21 cellular contexts compared by ENCODE assay signal in genomic region chr12:121737421-121737820, GRCh38.
"Had no signal": no experiment of that assay in that cellular context is flagged by ENCODE, and none has a peak within 500 bp of the region (broad histone marks: within the 10 kb centered on the region; RNA-seq: fewer than 3 reads in every experiment).

No MANE protein-coding gene starts in this region.

- H3K27ac ChIP-seq: colonic mucosa, dorsolateral prefrontal cortex, esophagus muscularis mucosa, foreskin keratinocyte, heart right ventricle, left lung, lower lobe of right lung had no signal

- H3K27me3 ChIP-seq: colonic mucosa, dorsolateral prefrontal cortex, esophagus muscularis mucosa, foreskin keratinocyte, heart right ventricle, left lung had no signal

- H3K36me3 Mint-ChIP-seq: mesothelial cell of epicardium, naive B cell had no signal

- H3K27me3 Mint-ChIP-seq: naive B cell; naive thymus-derived CD8-positive, alpha-beta T cell had no signal

- H3K9me3 Mint-ChIP-seq: mesothelial cell of epicardium; naive B cell; naive thymus-derived CD8-positive, alpha-beta T cell had no signal

- ATAC-seq: foreskin keratinocyte; heart right ventricle; left cardiac atrium; left lung; left ventricle myocardium superior; lower lobe of right lung; mucosa of descending colon; naive thymus-derived CD8-positive, alpha-beta T cell had no signal

- H3K4me3 ChIP-seq: colonic mucosa, dorsolateral prefrontal cortex, esophagus muscularis mucosa, heart right ventricle, left lung, lower lobe of right lung, mucosa of descending colon had no signal

- H3K4me1 ChIP-seq: colonic mucosa, esophagus muscularis mucosa, heart right ventricle, left lung, lower lobe of right lung had no signal

- H3K9me3 ChIP-seq: colonic mucosa, esophagus muscularis mucosa, heart right ventricle, left lung, lower lobe of right lung, mucosa of descending colon had no signal

- H3K27ac Mint-ChIP-seq: mesothelial cell of epicardium; naive thymus-derived CD8-positive, alpha-beta T cell had no signal

- H3K4me1 Mint-ChIP-seq: mesothelial cell of epicardium; naive B cell; naive thymus-derived CD8-positive, alpha-beta T cell had no signal

- DNase-seq: colonic mucosa; cortex of kidney; dermis blood vessel endothelial cell; dorsolateral prefrontal cortex; effector CD4-positive, alpha-beta T cell; effector memory CD4-positive, alpha-beta T cell; foreskin keratinocyte; glutamatergic neuron; head of caudate nucleus; heart right ventricle; hippocampal formation; left cardiac atrium; left lung; left ventricle myocardium superior; lower lobe of right lung; mesenchymal stem cell; mucosa of descending colon; naive B cell; naive thymus-derived CD8-positive, alpha-beta T cell had no signal

- H3K4me3 Mint-ChIP-seq: mesothelial cell of epicardium; naive B cell; naive thymus-derived CD8-positive, alpha-beta T cell had no signal

- H3K36me3 ChIP-seq: colonic mucosa, heart right ventricle, left lung, lower lobe of right lung had no signal
